ENCODE assay signal across 1 cellular context in the genomic region with DNA sequence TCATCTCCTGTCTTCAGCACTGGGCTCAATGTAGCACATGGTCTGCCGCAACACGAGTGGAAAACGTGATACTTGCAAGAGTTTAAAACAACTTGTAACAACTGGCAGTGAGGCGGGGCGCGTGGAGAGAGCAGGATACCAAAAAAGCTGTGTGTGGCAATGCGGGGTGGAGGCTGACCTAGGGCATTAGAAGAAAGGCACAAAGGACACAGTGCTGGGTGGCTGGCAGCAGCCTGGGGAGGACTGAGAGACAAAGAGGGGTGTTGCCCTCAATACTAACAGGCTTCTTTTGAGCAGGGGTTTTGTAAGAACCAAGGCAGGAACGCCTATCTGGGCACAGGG.
TF ChIP-seq lines count a peak whose summit lies in the region.

No MANE protein-coding gene starts in this region.

TF ChIP-seq in GM23338, 12 proteins besides CTCF, POLR2A, EP300 and RAD21 (continued from another document):
- TF ChIP-seq, protein P1, sequence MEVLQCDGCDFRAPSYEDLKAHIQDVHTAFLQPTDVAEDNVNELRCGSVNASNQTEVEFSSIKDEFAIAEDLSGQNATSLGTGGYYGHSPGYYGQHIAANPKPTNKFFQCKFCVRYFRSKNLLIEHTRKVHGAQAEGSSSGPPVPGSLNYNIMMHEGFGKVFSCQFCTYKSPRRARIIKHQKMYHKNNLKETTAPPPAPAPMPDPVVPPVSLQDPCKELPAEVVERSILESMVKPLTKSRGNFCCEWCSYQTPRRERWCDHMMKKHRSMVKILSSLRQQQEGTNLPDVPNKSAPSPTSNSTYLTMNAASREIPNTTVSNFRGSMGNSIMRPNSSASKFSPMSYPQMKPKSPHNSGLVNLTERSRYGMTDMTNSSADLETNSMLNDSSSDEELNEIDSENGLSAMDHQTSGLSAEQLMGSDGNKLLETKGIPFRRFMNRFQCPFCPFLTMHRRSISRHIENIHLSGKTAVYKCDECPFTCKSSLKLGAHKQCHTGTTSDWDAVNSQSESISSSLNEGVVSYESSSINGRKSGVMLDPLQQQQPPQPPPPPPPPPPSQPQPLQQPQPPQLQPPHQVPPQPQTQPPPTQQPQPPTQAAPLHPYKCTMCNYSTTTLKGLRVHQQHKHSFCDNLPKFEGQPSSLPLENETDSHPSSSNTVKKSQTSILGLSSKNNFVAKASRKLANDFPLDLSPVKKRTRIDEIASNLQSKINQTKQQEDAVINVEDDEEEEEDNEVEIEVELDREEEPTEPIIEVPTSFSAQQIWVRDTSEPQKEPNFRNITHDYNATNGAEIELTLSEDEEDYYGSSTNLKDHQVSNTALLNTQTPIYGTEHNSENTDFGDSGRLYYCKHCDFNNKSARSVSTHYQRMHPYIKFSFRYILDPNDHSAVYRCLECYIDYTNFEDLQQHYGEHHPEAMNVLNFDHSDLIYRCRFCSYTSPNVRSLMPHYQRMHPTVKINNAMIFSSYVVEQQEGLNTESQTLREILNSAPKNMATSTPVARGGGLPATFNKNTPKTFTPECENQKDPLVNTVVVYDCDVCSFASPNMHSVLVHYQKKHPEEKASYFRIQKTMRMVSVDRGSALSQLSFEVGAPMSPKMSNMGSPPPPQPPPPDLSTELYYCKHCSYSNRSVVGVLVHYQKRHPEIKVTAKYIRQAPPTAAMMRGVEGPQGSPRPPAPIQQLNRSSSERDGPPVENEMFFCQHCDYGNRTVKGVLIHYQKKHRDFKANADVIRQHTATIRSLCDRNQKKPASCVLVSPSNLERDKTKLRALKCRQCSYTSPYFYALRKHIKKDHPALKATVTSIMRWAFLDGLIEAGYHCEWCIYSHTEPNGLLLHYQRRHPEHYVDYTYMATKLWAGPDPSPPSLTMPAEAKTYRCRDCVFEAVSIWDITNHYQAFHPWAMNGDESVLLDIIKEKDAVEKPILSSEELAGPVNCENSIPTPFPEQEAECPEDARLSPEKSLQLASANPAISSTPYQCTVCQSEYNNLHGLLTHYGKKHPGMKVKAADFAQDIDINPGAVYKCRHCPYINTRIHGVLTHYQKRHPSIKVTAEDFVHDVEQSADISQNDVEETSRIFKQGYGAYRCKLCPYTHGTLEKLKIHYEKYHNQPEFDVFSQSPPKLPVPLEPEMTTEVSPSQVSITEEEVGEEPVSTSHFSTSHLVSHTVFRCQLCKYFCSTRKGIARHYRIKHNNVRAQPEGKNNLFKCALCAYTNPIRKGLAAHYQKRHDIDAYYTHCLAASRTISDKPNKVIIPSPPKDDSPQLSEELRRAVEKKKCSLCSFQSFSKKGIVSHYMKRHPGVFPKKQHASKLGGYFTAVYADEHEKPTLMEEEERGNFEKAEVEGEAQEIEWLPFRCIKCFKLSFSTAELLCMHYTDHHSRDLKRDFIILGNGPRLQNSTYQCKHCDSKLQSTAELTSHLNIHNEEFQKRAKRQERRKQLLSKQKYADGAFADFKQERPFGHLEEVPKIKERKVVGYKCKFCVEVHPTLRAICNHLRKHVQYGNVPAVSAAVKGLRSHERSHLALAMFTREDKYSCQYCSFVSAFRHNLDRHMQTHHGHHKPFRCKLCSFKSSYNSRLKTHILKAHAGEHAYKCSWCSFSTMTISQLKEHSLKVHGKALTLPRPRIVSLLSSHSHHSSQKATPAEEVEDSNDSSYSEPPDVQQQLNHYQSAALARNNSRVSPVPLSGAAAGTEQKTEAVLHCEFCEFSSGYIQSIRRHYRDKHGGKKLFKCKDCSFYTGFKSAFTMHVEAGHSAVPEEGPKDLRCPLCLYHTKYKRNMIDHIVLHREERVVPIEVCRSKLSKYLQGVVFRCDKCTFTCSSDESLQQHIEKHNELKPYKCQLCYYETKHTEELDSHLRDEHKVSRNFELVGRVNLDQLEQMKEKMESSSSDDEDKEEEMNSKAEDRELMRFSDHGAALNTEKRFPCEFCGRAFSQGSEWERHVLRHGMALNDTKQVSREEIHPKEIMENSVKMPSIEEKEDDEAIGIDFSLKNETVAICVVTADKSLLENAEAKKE (CRISPR knock-in tag; IDR thresholded peaks at IDR 0.05), result no peak
- TF ChIP-seq POLR2AphosphoS5 (IDR thresholded peaks at IDR 0.05; ENCODE audit: low read depth) (no peak), STAT1 (IDR thresholded peaks at IDR 0.05; ENCODE audit: unreplicated experiment) (no peak), CREB1 (CRISPR knock-in tag; IDR thresholded peaks at IDR 0.05; ENCODE audit: low read depth) (no peak), ZNF331 (CRISPR knock-in tag; IDR thresholded peaks at IDR 0.05; ENCODE audit: low read depth) (no peak), NANOG (IDR thresholded peaks at IDR 0.05; ENCODE audit: borderline replicate concordance) (no peak), EZH2phosphoT487 (IDR thresholded peaks at IDR 0.05; ENCODE audit: unreplicated experiment) (no peak), EZH2 (IDR thresholded peaks at IDR 0.05; ENCODE audit: low read depth, unreplicated experiment) (no peak), JUNB (IDR thresholded peaks at IDR 0.05; ENCODE audit: unreplicated experiment) (no peak)
- TF ChIP-seq, protein P2, sequence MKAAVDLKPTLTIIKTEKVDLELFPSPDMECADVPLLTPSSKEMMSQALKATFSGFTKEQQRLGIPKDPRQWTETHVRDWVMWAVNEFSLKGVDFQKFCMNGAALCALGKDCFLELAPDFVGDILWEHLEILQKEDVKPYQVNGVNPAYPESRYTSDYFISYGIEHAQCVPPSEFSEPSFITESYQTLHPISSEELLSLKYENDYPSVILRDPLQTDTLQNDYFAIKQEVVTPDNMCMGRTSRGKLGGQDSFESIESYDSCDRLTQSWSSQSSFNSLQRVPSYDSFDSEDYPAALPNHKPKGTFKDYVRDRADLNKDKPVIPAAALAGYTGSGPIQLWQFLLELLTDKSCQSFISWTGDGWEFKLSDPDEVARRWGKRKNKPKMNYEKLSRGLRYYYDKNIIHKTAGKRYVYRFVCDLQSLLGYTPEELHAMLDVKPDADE (IDR thresholded peaks at IDR 0.05), result no peak
- TF ChIP-seq, protein P3, sequence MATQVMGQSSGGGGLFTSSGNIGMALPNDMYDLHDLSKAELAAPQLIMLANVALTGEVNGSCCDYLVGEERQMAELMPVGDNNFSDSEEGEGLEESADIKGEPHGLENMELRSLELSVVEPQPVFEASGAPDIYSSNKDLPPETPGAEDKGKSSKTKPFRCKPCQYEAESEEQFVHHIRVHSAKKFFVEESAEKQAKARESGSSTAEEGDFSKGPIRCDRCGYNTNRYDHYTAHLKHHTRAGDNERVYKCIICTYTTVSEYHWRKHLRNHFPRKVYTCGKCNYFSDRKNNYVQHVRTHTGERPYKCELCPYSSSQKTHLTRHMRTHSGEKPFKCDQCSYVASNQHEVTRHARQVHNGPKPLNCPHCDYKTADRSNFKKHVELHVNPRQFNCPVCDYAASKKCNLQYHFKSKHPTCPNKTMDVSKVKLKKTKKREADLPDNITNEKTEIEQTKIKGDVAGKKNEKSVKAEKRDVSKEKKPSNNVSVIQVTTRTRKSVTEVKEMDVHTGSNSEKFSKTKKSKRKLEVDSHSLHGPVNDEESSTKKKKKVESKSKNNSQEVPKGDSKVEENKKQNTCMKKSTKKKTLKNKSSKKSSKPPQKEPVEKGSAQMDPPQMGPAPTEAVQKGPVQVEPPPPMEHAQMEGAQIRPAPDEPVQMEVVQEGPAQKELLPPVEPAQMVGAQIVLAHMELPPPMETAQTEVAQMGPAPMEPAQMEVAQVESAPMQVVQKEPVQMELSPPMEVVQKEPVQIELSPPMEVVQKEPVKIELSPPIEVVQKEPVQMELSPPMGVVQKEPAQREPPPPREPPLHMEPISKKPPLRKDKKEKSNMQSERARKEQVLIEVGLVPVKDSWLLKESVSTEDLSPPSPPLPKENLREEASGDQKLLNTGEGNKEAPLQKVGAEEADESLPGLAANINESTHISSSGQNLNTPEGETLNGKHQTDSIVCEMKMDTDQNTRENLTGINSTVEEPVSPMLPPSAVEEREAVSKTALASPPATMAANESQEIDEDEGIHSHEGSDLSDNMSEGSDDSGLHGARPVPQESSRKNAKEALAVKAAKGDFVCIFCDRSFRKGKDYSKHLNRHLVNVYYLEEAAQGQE (IDR thresholded peaks at IDR 0.05; ENCODE audit: unreplicated experiment), result no peak
